8 cellular contexts compared by ENCODE assay signal in genomic region chr19:18203408-18203862, GRCh38. TPM values are rescaled to one million over a fixed set of nuclear protein-coding genes. Genes with fewer than 3 reads are reported as not detected.
DNase-seq lines count a peak whose midpoint lies in the region; ATAC-seq and TF ChIP-seq lines count a peak whose summit lies in the region.

No MANE protein-coding gene starts in this region.

- H3K36me3 ChIP-seq in SJCRH30: no peaks in the 10 kb centered on the region
- H3K36me3 ChIP-seq in thymus (ENCODE audit: control insufficient read depth, insufficient read depth): peaks cover under 1% of the 10 kb centered on the region

- peak; percentile 1 for ATAC-seq in GM19324 (IDR thresholded peaks at IDR 0.05; ENCODE audit: low FRiP score, unreplicated experiment)

- DNase-seq in AG04450 (ENCODE audit: low read depth, low spot score) (no peak), SJCRH30 (peak; percentile 30 to 36), dorsolateral prefrontal cortex (peak in 9 of 10 donors; percentile 46 to 72 (median 59)), middle frontal gyrus (ENCODE audit: extremely low spot score, low spot score) (peak; percentile 13), NCI-H1930 (lab: John Stamatoyannopoulos, UW) (no peak)
- DNase-seq in central memory CD4-positive, alpha-beta T cell: no peak

- WGBS in thymus: 1% methylated on average over 38 of the region's 38 CpGs

- H3K27ac ChIP-seq in AG04450 (ENCODE audit: low read depth, low read length) (no peak overlapping the region), SJCRH30 (no peak overlapping the region), dorsolateral prefrontal cortex (peak overlapping the region; percentile 51 to 100 (median 89)), thymus (ENCODE audit: low read depth) (peak overlapping the region; percentile 71)

- H3K27me3 ChIP-seq in AG04450 (ENCODE audit: control insufficient read depth, insufficient read depth, low read length) (no peaks in the 10 kb centered on the region), SJCRH30 (0 out of 2 replicates have a peak, but pooled peaks cover 3% of the 10 kb centered on the region), dorsolateral prefrontal cortex (no peaks in the 10 kb centered on the region), thymus (ENCODE audit: control insufficient read depth, insufficient read depth) (peaks cover 3% of the 10 kb centered on the region)

- H3K4me3 ChIP-seq in AG04450 (ENCODE audit: low read depth, low read length) (peak overlapping the region; percentile 93), SJCRH30 (peak overlapping the region; percentile 56), dorsolateral prefrontal cortex (peak overlapping the region; percentile 65 to 96 (median 86)), thymus (ENCODE audit: low read length) (peak overlapping the region; percentile 68)

- no peak for TF ChIP-seq CTCF in AG04450 (IDR thresholded peaks at IDR 0.05; ENCODE audit: low read depth, low read length)
- no peak for TF ChIP-seq CTCF in dorsolateral prefrontal cortex (IDR thresholded peaks at IDR 0.05 in 54 of 56, conservative IDR thresholded peaks at IDR 0.05 in 2 of 56; ENCODE audit: low read depth in 1 of 56, partially characterized antibody in 56 of 56)

- POLR2A ChIA-PET in AG04450 (lab: Yijun Ruan, JAX): interaction anchor here (1.0 to 3.6 kb wide), 5 partner anchors 10 to 77 kb away, joined by 3 to 30 read pairs (median 10); partner anchors contain the start of genes JUND, MPV17L2 and PIK3R2

- peaks cover 4% of the 10 kb centered on the region; the same call in 1 of the 2 replicates for H3K4me1 ChIP-seq in SJCRH30
- peaks cover 16% of the 10 kb centered on the region for H3K4me1 ChIP-seq in thymus (ENCODE audit: control insufficient read depth, insufficient read depth, low read length)

- CTCF ChIA-PET in AG04450 (lab: Charles Lee): interaction anchor here (0.7 to 7.1 kb wide), 3 partner anchors 12 to 52 kb away, joined by 3 to 56 read pairs (median 13); a partner anchor contains a TSS

- H3K9me3 ChIP-seq in AG04450 (ENCODE audit: control insufficient read depth, insufficient read depth, low read length) (no peaks in the 10 kb centered on the region; the same call in 1 of the 2 replicates), SJCRH30 (replicated peaks) (no peaks in the 10 kb centered on the region), thymus (ENCODE audit: control insufficient read depth) (no peaks in the 10 kb centered on the region)

- intact Hi-C loops in dorsolateral prefrontal cortex (cut with DNase I): loop anchor here (2.0 to 5.0 kb wide), 3 partner anchors 49 to 209 kb away; no protein-coding TSS in a partner anchor

RNA-seq across cellular contexts. Expression of gene RAB3A, which starts 0.4 kb away (rescaled TPM):
- polyA plus RNA-seq in AG04450 (2011; rRNA removed) (2.8 and 6.1 TPM in 2 replicates), thymus (1.0 TPM)
- 14.0 and 25.7 TPM in 2 replicates for polyA minus RNA-seq in AG04450 (2011; rRNA and poly(A)+ RNA removed)
- 2.3 and 2.7 TPM in 2 replicates for total RNA-seq in SJCRH30 (2014; rRNA removed; shearing (Covaris generic))
- total RNA-seq in dorsolateral prefrontal cortex: 100 to 1,000 TPM; 110 to 560 (median 402) TPM

RNA-seq across cellular contexts. Expression of gene MPV17L2, which starts 10.4 kb away (rescaled TPM):
- polyA plus RNA-seq in AG04450 (2011; rRNA removed) (8.2 and 13.4 TPM in 2 replicates), thymus (13.4 TPM)
- 7.7 and 12.0 TPM in 2 replicates for polyA minus RNA-seq in AG04450 (2011; rRNA and poly(A)+ RNA removed)
- 31.3 and 31.7 TPM in 2 replicates for total RNA-seq in SJCRH30 (2014; rRNA removed; shearing (Covaris generic))
- 10 to 100 TPM in 12 of 120 experiments, 1 to 10 TPM in 108; 3.8 to 12.2 (median 7.5) TPM for total RNA-seq in dorsolateral prefrontal cortex

RNA-seq across cellular contexts. Expression of gene PDE4C, which starts 22.8 kb away (rescaled TPM):
- 0.12 and 0.46 TPM in 2 replicates for polyA plus RNA-seq in AG04450 (2011; rRNA removed)
- 0.46 and 0.52 TPM in 2 replicates for polyA minus RNA-seq in AG04450 (2011; rRNA and poly(A)+ RNA removed)
- 0.81 and 1.3 TPM in 2 replicates for total RNA-seq in SJCRH30 (2014; rRNA removed; shearing (Covaris generic))
- total RNA-seq in dorsolateral prefrontal cortex: 10 to 100 TPM in 12 of 120 experiments, 1 to 10 TPM in 107, under 1 TPM in 1; 0.81 to 14.6 (median 4.8) TPM
- polyA plus RNA-seq in thymus: 0.34 TPM

RNA-seq across cellular contexts. Expression of gene IFI30, which starts 29.8 kb away (rescaled TPM):
- polyA plus RNA-seq in AG04450 (2011; rRNA removed) (6.9 and 8.1 TPM in 2 replicates), thymus (237 TPM)
- 1.3 and 1.6 TPM in 2 replicates for polyA minus RNA-seq in AG04450 (2011; rRNA and poly(A)+ RNA removed)
- 0.67 and 1.2 TPM in 2 replicates for total RNA-seq in SJCRH30 (2014; rRNA removed; shearing (Covaris generic))
- 10 to 100 TPM in 35 of 120 experiments, 1 to 10 TPM in 68, under 1 TPM in 9, not detected in 8; 0.30 to 75.4 (median 7.3) TPM for total RNA-seq in dorsolateral prefrontal cortex

RNA-seq across cellular contexts. Expression of gene PIK3R2, which starts 50.5 kb away (rescaled TPM):
- polyA plus RNA-seq in AG04450 (2011; rRNA removed): 19.7 and 23.3 TPM in 2 replicates
- polyA minus RNA-seq in AG04450 (2011; rRNA and poly(A)+ RNA removed): 11.5 and 12.1 TPM in 2 replicates
- total RNA-seq in SJCRH30 (2014; rRNA removed; shearing (Covaris generic)): 35.0 and 39.0 TPM in 2 replicates
- 10 to 100 TPM; 32.9 to 92.3 (median 63.4) TPM for total RNA-seq in dorsolateral prefrontal cortex
- polyA plus RNA-seq in thymus: 15.1 TPM

Comparison
In these comparisons a context has a peak if more than half of its experiments do, and no peak if none do; other contexts are left out.
1. DNase-seq: peak in SJCRH30 (2 of 2), dorsolateral prefrontal cortex (9 of 10) and middle frontal gyrus (single experiment); none in AG04450 (single experiment), central memory CD4-positive, alpha-beta T cell (single experiment) and NCI-H1930 (0 of 2).
2. H3K27ac ChIP-seq: peak in dorsolateral prefrontal cortex (59 of 59) and thymus (single experiment); none in AG04450 (single experiment) and SJCRH30 (single experiment).
3. RNA of gene RAB3A, which starts 0.4 kb away (total RNA-seq): 110 to 560 TPM in dorsolateral prefrontal cortex; 2.3 to 2.7 TPM in SJCRH30; every median in the first group is over 10 times any median in the second.
4. Peak in every context shown above with its lines, with median percentiles within 50 percentile points of each other: H3K4me3 ChIP-seq.